In genomic region chr18:23238651-23239349, GRCh38 we compare ENCODE assay signal across 9 cellular contexts.
A peak's percentile ranks its signal among the peaks of the same experiment; 100 is the strongest.
DNase-seq lines count a peak whose midpoint lies in the region; ATAC-seq and TF ChIP-seq lines count a peak whose summit lies in the region.
"Had no signal": no experiment of that assay in that cellular context is flagged by ENCODE, and none has a peak within 500 bp of the region (broad histone marks: within the 10 kb centered on the region; RNA-seq: fewer than 3 reads in every experiment).

No MANE protein-coding gene starts in this region.

- H3K36me3 ChIP-seq in mesenchymal stem cell (ENCODE audit: control insufficient read depth in 1 of 2, insufficient read depth in 2 of 2, low read depth in 1 of 2, low read length in 2 of 2): peaks cover 24 to 57% of the 10 kb centered on the region in 2 experiments
- H3K36me3 ChIP-seq in uterus: no peaks in the 10 kb centered on the region

- peak overlapping the region; percentile 42 for H2AK5ac ChIP-seq in mesenchymal stem cell (ENCODE audit: low read length, severe bottlenecking)

- H2BK5ac ChIP-seq in mesenchymal stem cell (ENCODE audit: low read depth, low read length, poor library complexity, severe bottlenecking): no peak overlapping the region

- no peaks in the 10 kb centered on the region for H3K27me3 Mint-ChIP-seq in chondrocyte (ENCODE audit: low read depth)
- H3K27me3 Mint-ChIP-seq: CD4-positive, CD25-positive, alpha-beta regulatory T cell had no signal

- H3K9me3 Mint-ChIP-seq in chondrocyte (ENCODE audit: low read depth): no peaks in the 10 kb centered on the region
- H3K9me3 Mint-ChIP-seq: CD4-positive, CD25-positive, alpha-beta regulatory T cell had no signal

- H3K4me1 Mint-ChIP-seq in chondrocyte (ENCODE audit: low read depth): peaks cover 36% of the 10 kb centered on the region

- H3K14ac ChIP-seq in mesenchymal stem cell (ENCODE audit: low read length in 2 of 2): no peak overlapping the region

- H3K4me3 ChIP-seq in mesenchymal stem cell (ENCODE audit: insufficient read depth in 1 of 2, low read depth in 1 of 2, low read length in 2 of 2) (no peak overlapping the region), uterus (no peak overlapping the region)

- intact Hi-C loops in Right ventricle myocardium superior (cut with DNase I) (no loop called here), Right ventricle myocardium inferior (cut with DNase I) (loop anchor here (5.0 to 10.0 kb wide), 2 partner anchors 101 to 116 kb away; partner anchors contain the start of gene CABLES1), uterus (cut with DNase I; ENCODE audit: low total_unique reads) (loop anchor here (10.0 kb wide), 1 partner anchor 104 kb away; the partner anchor contains the start of gene CABLES1)

- no peaks in the 10 kb centered on the region for H3K79me1 ChIP-seq in mesenchymal stem cell (replicated peaks; ENCODE audit: low read length, poor library complexity, severe bottlenecking)

- TF ChIP-seq CTCF in chondrocyte (IDR thresholded peaks at IDR 0.05) (no peak), uterus (IDR thresholded peaks at IDR 0.05) (no peak)

- H3K9me3 ChIP-seq in mesenchymal stem cell (ENCODE audit: control insufficient read depth, low read length) (no peaks in the 10 kb centered on the region), uterus (no peaks in the 10 kb centered on the region)

- no peak overlapping the region for H3K4me3 Mint-ChIP-seq in chondrocyte (ENCODE audit: unreplicated experiment)

- H3K4ac ChIP-seq in mesenchymal stem cell (ENCODE audit: low read depth in 1 of 2, low read length in 2 of 2): no peak overlapping the region

- H3K18ac ChIP-seq in mesenchymal stem cell (ENCODE audit: low read depth in 1 of 2, low read length in 2 of 2): no peak overlapping the region

- H2AFZ ChIP-seq in mesenchymal stem cell (ENCODE audit: low read depth, low read length): no peak overlapping the region

- WGBS in mesenchymal stem cell: 78% methylated on average over 12 of the region's 12 CpGs

- no peak for DNase-seq in Right ventricle myocardium superior
- DNase-seq in Right ventricle myocardium inferior (ENCODE audit: missing footprints): no peak
- DNase-seq in chondrocyte (ENCODE audit: low spot score): no peak
- DNase-seq in mesenchymal stem cell: peak; percentile 15
- no peak for DNase-seq in uterus
- DNase-seq in NCI-H1092 treated with DMSO at 0.1 percent for 48 hours (lab: John Stamatoyannopoulos, UW): no peak
- DNase-seq: CD4-positive, CD25-positive, alpha-beta regulatory T cell had no signal

- H3K36me3 Mint-ChIP-seq in chondrocyte (ENCODE audit: low read depth): peaks cover 14% of the 10 kb centered on the region
- H3K36me3 Mint-ChIP-seq: CD4-positive, CD25-positive, alpha-beta regulatory T cell had no signal

- H2BK12ac ChIP-seq in mesenchymal stem cell (ENCODE audit: low read length in 2 of 2): no peak overlapping the region

- no peak overlapping the region for H4K91ac ChIP-seq in mesenchymal stem cell (ENCODE audit: low read length)

- TF ChIP-seq POLR2A in uterus (IDR thresholded peaks at IDR 0.05): no peak

- no peak overlapping the region for H4K8ac ChIP-seq in mesenchymal stem cell (ENCODE audit: low read length)

- H3K27ac ChIP-seq in mesenchymal stem cell (ENCODE audit: low read length, poor library complexity, severe bottlenecking) (peak overlapping the region; percentile 31), uterus (peak overlapping the region; percentile 82 to 91)

- peak overlapping the region; percentile 77 for H3K9ac ChIP-seq in mesenchymal stem cell (ENCODE audit: low read length)

- H3K23ac ChIP-seq in mesenchymal stem cell (ENCODE audit: low read length in 2 of 2): no peak overlapping the region

- peak overlapping the region; percentile 80 for H3K27ac Mint-ChIP-seq in chondrocyte (ENCODE audit: unreplicated experiment)

- H2BK15ac ChIP-seq in mesenchymal stem cell (ENCODE audit: low read depth, poor library complexity, severe bottlenecking): no peak overlapping the region

- ATAC-seq in Right ventricle myocardium superior (ENCODE audit: poor library complexity) (peak; percentile 18), Right ventricle myocardium inferior (no peak), GM19455 (IDR thresholded peaks at IDR 0.05; ENCODE audit: unreplicated experiment) (no peak), HG03571 (IDR thresholded peaks at IDR 0.05; ENCODE audit: unreplicated experiment) (no peak)

- H3K27me3 ChIP-seq in mesenchymal stem cell (ENCODE audit: control insufficient read depth in 1 of 2, insufficient read depth in 1 of 2, low read length in 2 of 2) (no peaks in the 10 kb centered on the region), uterus (no peaks in the 10 kb centered on the region)

- H3K4me1 ChIP-seq in mesenchymal stem cell (ENCODE audit: control insufficient read depth, insufficient read depth, low read depth, low read length) (peaks cover 21% of the 10 kb centered on the region), uterus (no peaks in the 10 kb centered on the region)

- H2BK120ac ChIP-seq in mesenchymal stem cell (ENCODE audit: low read depth, low read length): no peak overlapping the region

- H3K4me2 ChIP-seq in mesenchymal stem cell (ENCODE audit: low read length, poor library complexity, severe bottlenecking): no peak overlapping the region
